In genomic region chrX:51874123-51874522, GRCh38 we compare ENCODE assay signal across 18 cellular contexts. TPM values are rescaled to one million over a fixed set of nuclear protein-coding genes. Genes with fewer than 3 reads are reported as not detected.
A peak's percentile ranks its signal among the peaks of the same experiment; 100 is the strongest.
DNase-seq lines count a peak whose midpoint lies in the region; ATAC-seq, FAIRE-seq and TF ChIP-seq lines count a peak whose summit lies in the region.
"Had no signal": no experiment of that assay in that cellular context is flagged by ENCODE, and none has a peak within 500 bp of the region (broad histone marks: within the 10 kb centered on the region; RNA-seq: fewer than 3 reads in every experiment).

No MANE protein-coding gene starts in this region.

- H3K9me3 Mint-ChIP-seq in activated naive CD4-positive, alpha-beta T cell treated with anti-CD3 and anti-CD28 coated beads, Interleukin-2, amount 50 U/mL, for 24 hours, result no peaks in the 10 kb centered on the region
- peaks cover 0 to 1% (median 0%) of the 10 kb centered on the region in 7 donors for H3K9me3 Mint-ChIP-seq in naive B cell
- H3K9me3 Mint-ChIP-seq in osteocyte (ENCODE audit: unreplicated experiment), result peaks cover 18% of the 10 kb centered on the region
- H3K9me3 Mint-ChIP-seq: CD8-positive, alpha-beta T cell; IgD-negative memory B cell had no signal

- no peak for DNase-seq in activated naive CD4-positive, alpha-beta T cell treated with Interleukin-2 at 50 U/mL for 16 hours
- DNase-seq in GM19239 (ENCODE audit: insufficient read length, low spot score) (no peak), MV-4-11 (lab: John Stamatoyannopoulos, UW) (peak; percentile 0), naive B cell (no peak), osteocyte (ENCODE audit: extremely low spot score, unreplicated experiment) (no peak)
- DNase-seq: 8988T; Calu3; CD8-positive, alpha-beta T cell; DMS79 treated with DMSO at 0.1 percent for 48 hours; GF-D8; GOT3; H9; KBM-7 had no signal

- peak; percentile 60 to 72 for ATAC-seq in naive B cell (ENCODE audit: low read depth in 2 of 2)
- ATAC-seq in GM18498 (IDR thresholded peaks at IDR 0.05; ENCODE audit: unreplicated experiment), result no peak
- no peak for ATAC-seq in HG02840 (IDR thresholded peaks at IDR 0.05; ENCODE audit: low FRiP score, unreplicated experiment)
- ATAC-seq: CD8-positive, alpha-beta T cell; HepG2 had no signal

- no peak for TF ChIP-seq CTCF in osteocyte (IDR thresholded peaks at IDR 0.05)

- no peak overlapping the region for H3K4me3 Mint-ChIP-seq in activated naive CD4-positive, alpha-beta T cell treated with anti-CD3 and anti-CD28 coated beads, Interleukin-2, amount 50 U/mL, for 24 hours
- H3K4me3 Mint-ChIP-seq in naive B cell, result no peak overlapping the region
- H3K4me3 Mint-ChIP-seq in osteocyte (ENCODE audit: unreplicated experiment), result no peak overlapping the region
- H3K4me3 Mint-ChIP-seq: CD8-positive, alpha-beta T cell; H9; IgD-negative memory B cell had no signal

- peak overlapping the region; percentile 1 for H3K27ac Mint-ChIP-seq in activated naive CD4-positive, alpha-beta T cell treated with anti-CD3 and anti-CD28 coated beads, Interleukin-2, amount 50 U/mL, for 24 hours
- H3K27ac Mint-ChIP-seq in naive B cell (peak overlapping the region in 3 of 6 donors; percentile 1 to 72 (median 4)), osteocyte (ENCODE audit: unreplicated experiment) (no peak overlapping the region)
- H3K27ac Mint-ChIP-seq: CD8-positive, alpha-beta T cell; H9; IgD-negative memory B cell had no signal

- H3K36me3 Mint-ChIP-seq in activated naive CD4-positive, alpha-beta T cell treated with anti-CD3 and anti-CD28 coated beads, Interleukin-2, amount 50 U/mL, for 24 hours, result peaks cover 8% of the 10 kb centered on the region
- H3K36me3 Mint-ChIP-seq in naive B cell (no peaks in the 10 kb centered on the region), osteocyte (ENCODE audit: unreplicated experiment) (no peaks in the 10 kb centered on the region)
- H3K36me3 Mint-ChIP-seq: IgD-negative memory B cell had no signal

- H3K27me3 Mint-ChIP-seq in activated naive CD4-positive, alpha-beta T cell treated with anti-CD3 and anti-CD28 coated beads, Interleukin-2, amount 50 U/mL, for 24 hours, result no peaks in the 10 kb centered on the region
- H3K27me3 Mint-ChIP-seq in naive B cell, result no peaks in the 10 kb centered on the region
- no peaks in the 10 kb centered on the region for H3K27me3 Mint-ChIP-seq in osteocyte (ENCODE audit: unreplicated experiment)
- H3K27me3 Mint-ChIP-seq: IgD-negative memory B cell had no signal

- peak; percentile 23 for FAIRE-seq in GM19239 (lab: Jason Lieb, UNC)
- FAIRE-seq: HepG2 had no signal

- H3K4me1 Mint-ChIP-seq in activated naive CD4-positive, alpha-beta T cell treated with anti-CD3 and anti-CD28 coated beads, Interleukin-2, amount 50 U/mL, for 24 hours, result peaks cover 17% of the 10 kb centered on the region
- H3K4me1 Mint-ChIP-seq in naive B cell (peaks cover 6 to 24% (median 6%) of the 10 kb centered on the region in 3 donors), osteocyte (ENCODE audit: unreplicated experiment) (peaks cover 1% of the 10 kb centered on the region)

RNA-seq across cellular contexts. Expression of gene MAGED1, which starts 19.3 kb away (rescaled TPM):
- polyA plus RNA-seq in naive B cell (ENCODE audit: low read depth in 6 of 6), result 10 to 100 TPM; 39.0 to 73.3 (median 58.1) TPM
- total RNA-seq in osteocyte, result 396 and 401 TPM in 2 replicates

Comparison
In these comparisons a context has a peak if more than half of its experiments do, and no peak if none do; other contexts are left out.
1. ATAC-seq: peak in naive B cell (2 of 2); none in GM18498 (single experiment) and HG02840 (single experiment).